8 cellular contexts compared by ENCODE assay signal in genomic region chr2:231191896-231192872, GRCh38. TPM values are rescaled to one million over a fixed set of nuclear protein-coding genes. Genes with fewer than 3 reads are reported as not detected.
DNase-seq lines count a peak whose midpoint lies in the region; ATAC-seq and TF ChIP-seq lines count a peak whose summit lies in the region.

No MANE protein-coding gene starts in this region.

- no peaks in the 10 kb centered on the region for H3K36me3 Mint-ChIP-seq in glutamatergic neuron (ENCODE audit: unreplicated experiment)

- in situ Hi-C loops in GM13976 (cut with MboI; ENCODE audit: low sequenced_read_pairs, unreplicated experiment) = no loop called here

- POLR2A ChIA-PET in HEK293T (lab: Yijun Ruan, JAX) = no interaction called here

- ATAC-seq in HG03159 (IDR thresholded peaks at IDR 0.05; ENCODE audit: unreplicated experiment) = no peak

- peaks cover 2% of the 10 kb centered on the region for H3K9me3 Mint-ChIP-seq in glutamatergic neuron (ENCODE audit: unreplicated experiment)

- TF ChIP-seq CTCF in glutamatergic neuron (IDR thresholded peaks at IDR 0.05; ENCODE audit: partially characterized antibody, unreplicated experiment) (peak; percentile 30), retinal pigment epithelial cell (conservative IDR thresholded peaks at IDR 0.05; ENCODE audit: low read depth, low read length) (peak; percentile 91), GM13976 (IDR thresholded peaks at IDR 0.05; ENCODE audit: borderline replicate concordance, control extremely low read depth, extremely low read depth, insufficient read depth, missing control alignments) (no peak)

- DNase-seq in HEK293T (ENCODE audit: extremely low spot score) (peak; percentile 80), SKM-1 treated with dmso at 0.1 percent for 144 hours (lab: John Stamatoyannopoulos, UW; ENCODE audit: unreplicated experiment) (peak; percentile 76), glutamatergic neuron (peak; percentile 78), retinal pigment epithelial cell (ENCODE audit: low read depth) (no peak), GM13976 (ENCODE audit: low spot score) (no peak), NCI-H774 (lab: John Stamatoyannopoulos, UW) (no peak), DMS153 (lab: John Stamatoyannopoulos, UW) (no peak)

- H3K27ac Mint-ChIP-seq in glutamatergic neuron (ENCODE audit: unreplicated experiment) = no peak overlapping the region

- no peak overlapping the region for H3K4me3 ChIP-seq in retinal pigment epithelial cell (ENCODE audit: low read length)

- CTCF ChIA-PET in HEK293T (lab: Yijun Ruan, JAX) = interaction anchor here (0.6 to 2.2 kb wide), 7 partner anchors 10 to 109 kb away, joined by 3 to 9 read pairs (median 4); no protein-coding TSS in a partner anchor

- no peak overlapping the region for H3K4me3 Mint-ChIP-seq in glutamatergic neuron (ENCODE audit: unreplicated experiment)

- H3K4me1 Mint-ChIP-seq in glutamatergic neuron (ENCODE audit: low read depth, unreplicated experiment) = no peaks in the 10 kb centered on the region

- H3K27me3 Mint-ChIP-seq in glutamatergic neuron (ENCODE audit: unreplicated experiment) = no peaks in the 10 kb centered on the region

TF ChIP-seq in HEK293T, 16 proteins besides CTCF, POLR2A, EP300 and RAD21:
- TF ChIP-seq L3MBTL2 (conservative IDR thresholded peaks at IDR 0.05) (no peak), LEF1 (IDR thresholded peaks at IDR 0.05; ENCODE audit: borderline replicate concordance) (no peak), ZNF384 (IDR thresholded peaks at IDR 0.05) (no peak)

RNA-seq across cellular contexts. Expression of gene ARMC9, which starts 6.2 kb away (rescaled TPM):
- 19.3 TPM for total RNA-seq in glutamatergic neuron (ENCODE audit: unreplicated experiment)

Comparison
In these comparisons a context has a peak if more than half of its experiments do, and no peak if none do; other contexts are left out.
1. DNase-seq: peak in HEK293T (single experiment), SKM-1 treated with dmso at 0.1 percent for 144 hours (single experiment) and glutamatergic neuron (single experiment); none in retinal pigment epithelial cell (single experiment), GM13976 (single experiment), NCI-H774 (single experiment) and DMS153 (single experiment).